In the genomic region with DNA sequence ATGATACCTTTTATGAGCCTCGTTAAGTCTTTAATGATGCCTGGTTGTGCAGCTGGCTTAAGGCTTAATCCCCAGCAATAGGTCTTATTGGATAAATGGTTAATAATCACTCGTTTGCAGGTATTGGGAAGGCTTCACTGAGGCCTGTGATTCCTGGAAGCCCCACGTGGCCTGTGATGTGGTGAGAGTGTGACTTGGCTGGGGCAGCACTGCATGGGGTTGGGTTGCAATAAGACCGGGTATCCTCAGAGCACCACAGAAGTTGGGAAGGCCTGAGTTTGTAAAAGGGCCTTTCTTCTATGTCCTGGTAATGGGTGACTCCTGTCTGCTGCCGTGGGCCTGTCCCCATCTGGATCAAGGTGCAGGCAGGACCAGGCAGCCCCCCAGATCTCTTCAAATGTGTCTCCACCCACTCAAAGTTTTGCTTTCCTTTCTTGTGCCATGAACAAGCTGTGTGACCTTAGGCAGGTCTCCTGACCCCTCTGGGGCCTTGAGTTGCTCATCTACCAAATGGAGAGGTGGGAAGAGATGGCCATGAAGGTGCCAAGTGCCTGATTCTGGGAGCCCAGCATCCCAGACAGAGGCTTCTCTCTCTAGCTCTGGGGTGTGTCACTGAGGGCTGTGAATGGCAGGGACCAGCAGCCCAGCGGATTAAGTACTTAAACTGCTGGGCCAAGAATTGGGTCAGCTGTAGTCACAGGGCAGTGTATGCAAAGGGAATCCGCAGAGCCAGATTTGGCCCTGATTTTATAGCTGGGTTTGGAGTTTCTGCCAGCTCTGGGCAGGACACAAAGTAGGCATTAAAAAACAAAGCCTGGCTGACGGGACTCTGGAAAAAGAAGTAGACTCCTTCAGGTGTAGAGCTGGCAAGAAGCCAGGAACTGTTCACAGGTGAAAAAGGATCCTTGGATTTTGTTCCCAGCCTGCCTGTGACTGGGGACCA, we compare ENCODE assay signal across 10 cellular contexts. TPM values are rescaled to one million over a fixed set of nuclear protein-coding genes. Genes with fewer than 3 reads are reported as not detected.
DNase-seq lines count a peak whose midpoint lies in the region; ATAC-seq and TF ChIP-seq lines count a peak whose summit lies in the region.
"Had no signal": no experiment of that assay in that cellular context is flagged by ENCODE, and none has a peak within 500 bp of the region (broad histone marks: within the 10 kb centered on the region; RNA-seq: fewer than 3 reads in every experiment).

No MANE protein-coding gene starts in this region.

- CTCF ChIA-PET in activated CD4-positive, alpha-beta T cell treated with anti-CD3 and anti-CD28 coated beads, Interleukin-2, amount 10 ng/mL, durations not matched to agents 7 days and 5 days (lab: Charles Lee), result interaction anchor here (0.7 to 2.5 kb wide), 5 partner anchors 11 to 30 kb away, joined by 3 to 6 read pairs (median 4); no protein-coding TSS in a partner anchor

- H3K36me3 ChIP-seq in heart right ventricle, result peaks cover 0 to 56% (median 31%) of the 10 kb centered on the region in 9 donors

- H3K27me3 ChIP-seq in heart right ventricle, result no peaks in the 10 kb centered on the region

- H3K27ac Mint-ChIP-seq in activated CD4-positive, alpha-beta T cell treated with anti-CD3 and anti-CD28 coated beads, Interleukin-2, amount 10 ng/mL, durations not matched to agents 7 days and 5 days, result peak overlapping the region; percentile 88
- peak overlapping the region; percentile 43 to 53 for H3K27ac Mint-ChIP-seq in stimulated activated naive CD8-positive, alpha-beta T cell treated with anti-CD3 and anti-CD28 coated beads, Interleukin-15, amount 100 ng/mL, for 72 hours

- H3K4me1 ChIP-seq in heart right ventricle, result peaks cover 25 to 84% (median 68%) of the 10 kb centered on the region in 9 donors

- POLR2A ChIA-PET in activated CD4-positive, alpha-beta T cell treated with anti-CD3 and anti-CD28 coated beads, Interleukin-2, amount 10 ng/mL, durations not matched to agents 7 days and 5 days (lab: Charles Lee), result no interaction called here

- no peaks in the 10 kb centered on the region for H3K9me3 ChIP-seq in heart right ventricle

- 44 to 54% methylated on average over 8 of the region's 8 CpGs for WGBS in heart right ventricle, 2 donors

- H3K9me3 Mint-ChIP-seq in activated CD4-positive, alpha-beta T cell treated with anti-CD3 and anti-CD28 coated beads, Interleukin-2, amount 10 ng/mL, durations not matched to agents 7 days and 5 days, result peaks cover 4% of the 10 kb centered on the region
- H3K9me3 Mint-ChIP-seq in stimulated activated naive CD8-positive, alpha-beta T cell treated with anti-CD3 and anti-CD28 coated beads, Interleukin-15, amount 100 ng/mL, for 72 hours, result peaks cover 14 to 15% of the 10 kb centered on the region in 2 donors

- H3K4me3 Mint-ChIP-seq in activated CD4-positive, alpha-beta T cell treated with anti-CD3 and anti-CD28 coated beads, Interleukin-2, amount 10 ng/mL, durations not matched to agents 7 days and 5 days, result no peak overlapping the region
- peak overlapping the region; percentile 64 to 82 for H3K4me3 Mint-ChIP-seq in stimulated activated naive CD8-positive, alpha-beta T cell treated with anti-CD3 and anti-CD28 coated beads, Interleukin-15, amount 100 ng/mL, for 72 hours

- intact Hi-C loops in heart right ventricle (cut with DNase I), result no loop called here

- ATAC-seq in heart right ventricle (peak in 6 of 8 donors; percentile 13 to 54 (median 34)), HG02588 (IDR thresholded peaks at IDR 0.05; ENCODE audit: unreplicated experiment) (no peak)
- ATAC-seq in stimulated activated naive CD8-positive, alpha-beta T cell treated with anti-CD3 and anti-CD28 coated beads, Interleukin-15, amount 100 ng/mL, for 72 hours, result peak; percentile 35

- peaks cover 77% of the 10 kb centered on the region for H3K36me3 Mint-ChIP-seq in activated CD4-positive, alpha-beta T cell treated with anti-CD3 and anti-CD28 coated beads, Interleukin-2, amount 10 ng/mL, durations not matched to agents 7 days and 5 days (ENCODE audit: low read depth)

- no peaks in the 10 kb centered on the region for H3K27me3 Mint-ChIP-seq in activated CD4-positive, alpha-beta T cell treated with anti-CD3 and anti-CD28 coated beads, Interleukin-2, amount 10 ng/mL, durations not matched to agents 7 days and 5 days
- no peaks in the 10 kb centered on the region for H3K27me3 Mint-ChIP-seq in stimulated activated naive CD8-positive, alpha-beta T cell treated with anti-CD3 and anti-CD28 coated beads, Interleukin-15, amount 100 ng/mL, for 72 hours

- no peak for TF ChIP-seq CTCF in heart right ventricle (IDR thresholded peaks at IDR 0.05)

- H3K27ac ChIP-seq in heart right ventricle, result peak overlapping the region in 8 of 10 donors; percentile 28 to 86 (median 56)

- H3K4me1 Mint-ChIP-seq in activated CD4-positive, alpha-beta T cell treated with anti-CD3 and anti-CD28 coated beads, Interleukin-2, amount 10 ng/mL, durations not matched to agents 7 days and 5 days, result peaks cover 86% of the 10 kb centered on the region
- peaks cover 98% of the 10 kb centered on the region for H3K4me1 Mint-ChIP-seq in stimulated activated naive CD8-positive, alpha-beta T cell treated with anti-CD3 and anti-CD28 coated beads, Interleukin-15, amount 100 ng/mL, for 72 hours

- H3K4me3 ChIP-seq in heart right ventricle, result no peak overlapping the region

- no peak for DNase-seq in activated CD4-positive, alpha-beta T cell treated with anti-CD3 and anti-CD28 coated beads, Interleukin-2, amount 10 ng/mL, durations not matched to agents 7 days and 5 days
- DNase-seq in activated CD4-positive, alpha-beta T cell treated with anti-CD3 and anti-CD28 coated beads, Interleukin-2, amount 50 U/mL, for 1 hour, result no peak
- DNase-seq in NCI-H524 treated with DMSO at 0.1 percent for 48 hours (lab: John Stamatoyannopoulos, UW), result peak; percentile 87
- DNase-seq in heart right ventricle, result no peak
- peak in 1 of 2 donors; percentile 10 for DNase-seq in stimulated activated naive CD8-positive, alpha-beta T cell treated with anti-CD3 and anti-CD28 coated beads, Interleukin-15, amount 100 ng/mL, for 72 hours
- DNase-seq in UCSD-AML1 (lab: John Stamatoyannopoulos, UW; ENCODE audit: unreplicated experiment), result no peak
- no peak for DNase-seq in effector CD8-positive, alpha-beta T cell (lab: John Stamatoyannopoulos, UW)
- DNase-seq: NCI-H187 treated with DMSO at 0.1 percent for 48 hours, SIG-M5 had no signal

RNA-seq across cellular contexts. Expression of a gene that starts 24.4 kb away (rescaled TPM):
- 100 to 1,000 TPM; 136 to 146 TPM for total RNA-seq in activated CD4-positive, alpha-beta T cell treated with anti-CD3 and anti-CD28 coated beads, Interleukin-2, amount 10 ng/mL, durations not matched to agents 7 days and 5 days
- total RNA-seq in heart right ventricle, result 100 to 1,000 TPM; 110 to 204 (median 156) TPM
- polyA plus RNA-seq in heart right ventricle, result 10 to 100 TPM; 35.9 to 84.8 TPM
